ENCODE assay signal across 30 cellular contexts in the genomic region with DNA sequence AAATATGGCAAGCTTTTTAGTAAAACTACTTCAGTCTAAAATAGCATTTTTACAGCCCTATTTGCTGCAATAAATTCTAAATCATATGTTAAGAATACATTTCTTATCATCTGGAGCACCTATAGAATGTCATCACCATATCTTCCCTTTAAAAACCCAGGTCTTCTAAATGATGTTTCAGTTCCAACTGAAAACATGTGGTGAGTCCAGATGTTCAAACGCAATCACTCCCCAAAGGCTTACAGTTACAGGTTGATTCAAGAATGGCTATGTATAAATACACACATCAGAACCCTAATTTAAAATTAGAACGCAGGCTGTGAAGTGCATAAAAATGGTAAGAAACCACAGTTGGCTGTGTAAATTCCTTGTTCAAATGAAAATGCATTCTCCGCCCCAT.
"Had no signal": no experiment of that assay in that cellular context is flagged by ENCODE, and none has a peak within 500 bp of the region (broad histone marks: within the 10 kb centered on the region; RNA-seq: fewer than 3 reads in every experiment).

No MANE protein-coding gene starts in this region.

- H3K79me2 ChIP-seq: parathyroid adenoma had no signal

- DNase-seq: hypothalamus; immature natural killer cell; kidney; left colon; left lung; lower lobe of right lung; mesendoderm; naive B cell; natural killer cell; nephron progenitor cell; occipital lobe; psoas muscle; right lobe of liver; stimulated activated CD4-positive, alpha-beta T cell treated with anti-CD3 and anti-CD28 coated beads, Interleukin-1b, Interleukin-23, amount 100 ng/mL, for 48 hours; stimulated activated CD4-positive, alpha-beta T cell treated with anti-CD3 and anti-CD28 coated beads, Interleukin-2, amount 100 ng/mL, for 48 hours; stimulated activated CD4-positive, alpha-beta T cell treated with anti-CD3 and anti-CD28 coated beads, Interleukin-4, amount 100 ng/mL, for 4 hours; stimulated activated CD8-positive, alpha-beta memory T cell treated with anti-CD3 and anti-CD28 coated beads, Interleukin-4, amount 100 ng/mL, for 48 hours; stimulated activated naive CD4-positive, alpha-beta T cell treated with Interleukin-2 at 50 U/mL for 16 hours; stimulated activated naive CD8-positive, alpha-beta T cell treated with anti-CD3 and anti-CD28 coated beads, Interleukin-15, amount 100 ng/mL, for 72 hours; substantia nigra; thyroid gland; transverse colon; upper lobe of left lung had no signal

- ATAC-seq: left colon; left lung; lower lobe of right lung; natural killer cell; psoas muscle; right lobe of liver; stimulated activated memory B cell treated with anti-CD40 and anti-IgM and Interleukin-4, amounts not matched to agents 10 μg/mL and 1 μg/mL and 100 μg/mL, for 72 hours; stimulated activated naive CD8-positive, alpha-beta T cell treated with anti-CD3 and anti-CD28 coated beads, Interleukin-15, amount 100 ng/mL, for 72 hours had no signal

- H3K9me3 ChIP-seq: left lung, lower lobe of right lung, neutrophil, psoas muscle, right lobe of liver, thyroid gland, transverse colon, upper lobe of left lung, vagina had no signal

- H3K4me2 ChIP-seq: neural progenitor cell, smooth muscle cell had no signal

- H3K4me1 ChIP-seq: left lung, lower lobe of right lung, parathyroid adenoma, psoas muscle, right lobe of liver, thyroid gland, transverse colon, upper lobe of left lung, vagina had no signal

- H3K36me3 ChIP-seq: left lung, lower lobe of right lung, neural progenitor cell, neutrophil, right lobe of liver, thyroid gland, transverse colon, upper lobe of left lung, vagina had no signal

- H3K4me3 ChIP-seq: left lung, lower lobe of right lung, neural progenitor cell, psoas muscle, right lobe of liver, smooth muscle cell, thyroid gland, transverse colon, upper lobe of left lung, vagina had no signal

- H3K27ac ChIP-seq: left lung, lower lobe of right lung, neural progenitor cell, neutrophil, parathyroid adenoma, psoas muscle, right lobe of liver, thyroid gland, transverse colon, upper lobe of left lung, vagina had no signal

- FAIRE-seq: islet of Langerhans had no signal

- H3K27me3 ChIP-seq: left lung, neutrophil, right lobe of liver, thyroid gland, transverse colon, upper lobe of left lung, vagina had no signal

- H2AFZ ChIP-seq: neural progenitor cell, parathyroid adenoma had no signal

- H3K9ac ChIP-seq: neural progenitor cell, parathyroid adenoma had no signal
